ENCODE assay signal across 27 cellular contexts in genomic region chr3:85172001-85172400, GRCh38.
"Had no signal": no experiment of that assay in that cellular context is flagged by ENCODE, and none has a peak within 500 bp of the region (broad histone marks: within the 10 kb centered on the region; RNA-seq: fewer than 3 reads in every experiment).

No MANE protein-coding gene starts in this region.

- FAIRE-seq: astrocyte had no signal

- H3K27ac ChIP-seq: colonic mucosa, VCaP had no signal

- H3K9me3 ChIP-seq: colonic mucosa, SK-N-SH had no signal

- H3K4me1 ChIP-seq: colonic mucosa had no signal

- H3K27me3 ChIP-seq: colonic mucosa had no signal

- ATAC-seq: activated CD4-positive, alpha-beta T cell treated with anti-CD3 and anti-CD28 coated beads for 36 hours; activated T-helper 17 cell treated with anti-CD3 and anti-CD28 coated beads, Interleukin-2, amount 50 U/mL, for 72 hours; Panc1; Right ventricle myocardium inferior had no signal

- H3K4me3 ChIP-seq: colonic mucosa had no signal

- H3K4me2 ChIP-seq: SK-N-SH had no signal

- DNase-seq: activated CD4-positive, alpha-beta memory T cell treated with anti-CD3 and anti-CD28 coated beads, Interleukin-2, amount 10 ng/mL, durations not matched to agents 7 days and 5 days; activated CD4-positive, alpha-beta T cell treated with anti-CD3 and anti-CD28 coated beads for 36 hours; activated CD4-positive, alpha-beta T cell treated with anti-CD3 and anti-CD28 coated beads, Interleukin-2, amount 50 U/mL, for 1 hour; activated gamma-delta T cell; activated naive CD4-positive, alpha-beta T cell treated with anti-CD3 and anti-CD28 coated beads for 36 hours; activated T-cell treated with anti-CD3 and anti-CD28 coated beads for 4 hours; activated T-cell treated with anti-CD3 and anti-CD28 coated beads, Interleukin-2, amount 50 U/mL, for 48 hours; amygdala; colonic mucosa; Kasumi-1; NCI-H1092 treated with DMSO at 0.1 percent for 48 hours; NCI-H1417 treated with DMSO at 0.1 percent for 48 hours; NCI-H1694; NCI-H2029; NCI-H2107; NCI-H446 treated with DMSO at 0.1 percent for 48 hours; NCI-H524 treated with DMSO at 0.1 percent for 48 hours; NCI-H774; OCI-M1; RPMI8226; SK-N-SH; T-helper 1 cell had no signal

- H3K9ac ChIP-seq: SK-N-SH had no signal

- H3K36me3 ChIP-seq: colonic mucosa had no signal
